26 cellular contexts compared by ENCODE assay signal in the genomic region with DNA sequence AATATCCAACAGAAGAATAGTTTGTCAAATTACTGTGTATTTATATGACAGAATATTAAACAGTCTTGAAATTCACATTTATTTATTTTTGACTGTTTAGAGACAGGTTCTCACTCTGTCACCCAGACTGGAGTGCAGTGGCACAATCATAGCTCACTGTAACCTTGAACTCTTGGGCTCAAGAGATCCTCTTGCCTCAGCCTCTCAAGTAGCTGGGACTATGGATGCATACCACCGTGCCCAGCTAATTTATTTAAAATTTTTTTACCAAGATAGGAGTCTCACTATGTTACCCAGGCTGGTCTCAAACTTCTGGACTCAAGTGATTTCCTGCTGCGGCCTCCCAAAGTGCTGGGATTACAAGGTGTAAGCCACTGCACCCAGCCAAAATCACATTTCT.
"Had no signal": no experiment of that assay in that cellular context is flagged by ENCODE, and none has a peak within 500 bp of the region (broad histone marks: within the 10 kb centered on the region; RNA-seq: fewer than 3 reads in every experiment).

No MANE protein-coding gene starts in this region.

- H3K36me3 ChIP-seq: suprapubic skin, thyroid gland, tibial artery, transverse colon, uterus, vagina had no signal

- H3K4me3 ChIP-seq: stomach, suprapubic skin, testis, thyroid gland, tibial artery, tibial nerve, transverse colon, upper lobe of left lung, upper lobe of right lung, uterus, vagina had no signal

- FAIRE-seq: urothelium cell line had no signal

- H3K4me1 ChIP-seq: suprapubic skin, tibial nerve, transverse colon, upper lobe of left lung, upper lobe of right lung, uterus had no signal

- H3K27me3 ChIP-seq: stomach, suprapubic skin, testis, thyroid gland, tibial artery, tibial nerve, transverse colon, upper lobe of left lung, upper lobe of right lung, uterus, vagina had no signal

- ATAC-seq: stimulated activated effector memory CD8-positive, alpha-beta T cell treated with anti-CD3 and anti-CD28 coated beads, Interleukin-12 subunit alpha, Interleukin-12 subunit beta, amount 100 ng/mL, for 72 hours; stimulated activated memory B cell treated with anti-CD40 and anti-IgM and Interleukin-4, amounts not matched to agents 10 μg/mL and 1 μg/mL and 100 μg/mL, for 72 hours; stimulated activated naive B cell treated with anti-CD40 and anti-IgM and Interleukin-4, amounts not matched to agents 10 μg/mL and 1 μg/mL and 100 μg/mL, for 72 hours; stimulated activated naive CD8-positive, alpha-beta T cell treated with anti-CD3 and anti-CD28 coated beads, Interleukin-15, amount 100 ng/mL, for 72 hours; stimulated activated naive CD8-positive, alpha-beta T cell treated with anti-CD3 and anti-CD28 coated beads, Interleukin-15, Interleukin-2, amounts not matched to agents 100 U/mL and 50 U/mL, for 24 hours; upper lobe of right lung had no signal

- DNase-seq: stimulated activated CD4-positive, alpha-beta T cell treated with anti-CD3 and anti-CD28 coated beads, Interleukin-2, amount 100 ng/mL, for 48 hours; stimulated activated CD4-positive, alpha-beta T cell treated with anti-CD3 and anti-CD28 coated beads, Interleukin-4, amount 100 ng/mL, for 1 hour; stimulated activated CD4-positive, alpha-beta T cell treated with anti-CD3 and anti-CD28 coated beads, Interleukin-4, amount 100 ng/mL, for 24 hours; stimulated activated CD4-positive, alpha-beta T cell treated with anti-CD3 and anti-CD28 coated beads, Interleukin-4, amount 100 ng/mL, for 4 hours; stimulated activated CD8-positive, alpha-beta memory T cell treated with anti-CD3 and anti-CD28 coated beads, Interleukin-4, amount 100 ng/mL, for 48 hours; stimulated activated naive B cell treated with anti-CD40 and anti-IgM and Interleukin-4, amounts not matched to agents 10 μg/mL and 1 μg/mL and 100 μg/mL, for 72 hours; stimulated activated naive CD4-positive, alpha-beta T cell; stimulated activated naive CD4-positive, alpha-beta T cell treated with Interleukin-2 at 50 U/mL for 16 hours; stimulated activated naive CD8-positive, alpha-beta T cell treated with anti-CD3 and anti-CD28 coated beads, Interleukin-15, amount 100 ng/mL, for 72 hours; stimulated activated naive CD8-positive, alpha-beta T cell treated with anti-CD3 and anti-CD28 coated beads, Interleukin-15, Interleukin-2, amounts not matched to agents 100 U/mL and 50 U/mL, for 24 hours; stomach; substantia nigra; testis; thyroid gland; tibial artery; transverse colon; trophoblast cell; upper lobe of left lung; upper lobe of right lung; uterus had no signal

- H3K9me3 ChIP-seq: stomach, suprapubic skin, testis, thyroid gland, tibial artery, tibial nerve, transverse colon, upper lobe of left lung, upper lobe of right lung, uterus, vagina had no signal

- H3K27ac ChIP-seq: stomach, suprapubic skin, testis, thyroid gland, tibial artery, tibial nerve, transverse colon, upper lobe of left lung, upper lobe of right lung, uterus, vagina had no signal
